ENCODE assay signal across 9 cellular contexts in genomic region chr3:163056874-163057497, GRCh38.
DNase-seq lines count a peak whose midpoint lies in the region; ATAC-seq and TF ChIP-seq lines count a peak whose summit lies in the region.
"Had no signal": no experiment of that assay in that cellular context is flagged by ENCODE, and none has a peak within 500 bp of the region (broad histone marks: within the 10 kb centered on the region; RNA-seq: fewer than 3 reads in every experiment).

No MANE protein-coding gene starts in this region.

- no peak overlapping the region for H3K4me3 Mint-ChIP-seq in activated CD4-positive, alpha-beta T cell treated with anti-CD3 and anti-CD28 coated beads for 36 hours
- H3K4me3 Mint-ChIP-seq: central memory CD8-positive, alpha-beta T cell had no signal

- H3K9me3 Mint-ChIP-seq in activated CD4-positive, alpha-beta T cell treated with anti-CD3 and anti-CD28 coated beads for 36 hours (ENCODE audit: low read depth) = peaks cover 2% of the 10 kb centered on the region
- H3K9me3 Mint-ChIP-seq: central memory CD8-positive, alpha-beta T cell had no signal

- CTCF ChIA-PET in activated CD4-positive, alpha-beta T cell treated with anti-CD3 and anti-CD28 coated beads for 36 hours (lab: Charles Lee) = interaction anchor here (1.0 to 1.4 kb wide), 2 partner anchors 10 to 13 kb away, joined by 3 to 4 read pairs; no protein-coding TSS in a partner anchor

- H3K4me1 Mint-ChIP-seq in activated CD4-positive, alpha-beta T cell treated with anti-CD3 and anti-CD28 coated beads for 36 hours = no peaks in the 10 kb centered on the region
- H3K4me1 Mint-ChIP-seq: central memory CD8-positive, alpha-beta T cell had no signal

- H3K4me3 ChIP-seq in HFF-Myc (replicated peaks; ENCODE audit: low read depth, low read length) = no peak overlapping the region

- POLR2A ChIA-PET in activated CD4-positive, alpha-beta T cell treated with anti-CD3 and anti-CD28 coated beads for 36 hours (lab: Charles Lee) = no interaction called here

- ATAC-seq in activated CD4-positive, alpha-beta T cell treated with anti-CD3 and anti-CD28 coated beads for 36 hours = no peak
- ATAC-seq in GM18870 (IDR thresholded peaks at IDR 0.05; ENCODE audit: unreplicated experiment) = no peak
- no peak for ATAC-seq in HG03571 (IDR thresholded peaks at IDR 0.05; ENCODE audit: unreplicated experiment)

- intact Hi-C loops in activated CD4-positive, alpha-beta T cell treated with anti-CD3 and anti-CD28 coated beads for 36 hours (cut with DNase I, micrococcal nuclease) = loop anchor here in 1 of 2 experiments (1.0 kb wide), 1 partner anchor 433 kb away; no protein-coding TSS in a partner anchor

- peak; percentile 48 for TF ChIP-seq CTCF in HFF-Myc (IDR thresholded peaks at IDR 0.05; ENCODE audit: low read depth, low read length, missing control alignments)

- H3K27ac Mint-ChIP-seq in activated CD4-positive, alpha-beta T cell treated with anti-CD3 and anti-CD28 coated beads for 36 hours = no peak overlapping the region

- no peaks in the 10 kb centered on the region for H3K27me3 Mint-ChIP-seq in activated CD4-positive, alpha-beta T cell treated with anti-CD3 and anti-CD28 coated beads for 36 hours
- H3K27me3 Mint-ChIP-seq: central memory CD8-positive, alpha-beta T cell had no signal

- H3K36me3 Mint-ChIP-seq in activated CD4-positive, alpha-beta T cell treated with anti-CD3 and anti-CD28 coated beads for 36 hours (ENCODE audit: low read depth) = no peaks in the 10 kb centered on the region

- peak; percentile 53 for DNase-seq in activated CD4-positive, alpha-beta T cell treated with anti-CD3 and anti-CD28 coated beads for 36 hours
- DNase-seq in activated CD4-positive, alpha-beta T cell treated with anti-CD3 and anti-CD28 coated beads, Interleukin-2, amount 50 U/mL, for 4 hours = no peak
- peak; percentile 21 for DNase-seq in HFF-Myc (ENCODE audit: extremely low read depth, low read depth)
- DNase-seq in NCI-H524 (lab: John Stamatoyannopoulos, UW) = peak; percentile 56 to 66
- peak; percentile 21 for DNase-seq in cerebellar cortex (ENCODE audit: low spot score)
- peak; percentile 28 for DNase-seq in mucosa of gallbladder (ENCODE audit: low spot score)

Comparison
In these comparisons a context has a peak if more than half of its experiments do, and no peak if none do; other contexts are left out.
1. DNase-seq: peak in activated CD4-positive, alpha-beta T cell treated with anti-CD3 and anti-CD28 coated beads for 36 hours (single experiment), HFF-Myc (single experiment), NCI-H524 (2 of 2), cerebellar cortex (single experiment) and mucosa of gallbladder (single experiment); none in activated CD4-positive, alpha-beta T cell treated with anti-CD3 and anti-CD28 coated beads, Interleukin-2, amount 50 U/mL, for 4 hours (0 of 2).